1 cellular context compared by ENCODE assay signal in the genomic region with DNA sequence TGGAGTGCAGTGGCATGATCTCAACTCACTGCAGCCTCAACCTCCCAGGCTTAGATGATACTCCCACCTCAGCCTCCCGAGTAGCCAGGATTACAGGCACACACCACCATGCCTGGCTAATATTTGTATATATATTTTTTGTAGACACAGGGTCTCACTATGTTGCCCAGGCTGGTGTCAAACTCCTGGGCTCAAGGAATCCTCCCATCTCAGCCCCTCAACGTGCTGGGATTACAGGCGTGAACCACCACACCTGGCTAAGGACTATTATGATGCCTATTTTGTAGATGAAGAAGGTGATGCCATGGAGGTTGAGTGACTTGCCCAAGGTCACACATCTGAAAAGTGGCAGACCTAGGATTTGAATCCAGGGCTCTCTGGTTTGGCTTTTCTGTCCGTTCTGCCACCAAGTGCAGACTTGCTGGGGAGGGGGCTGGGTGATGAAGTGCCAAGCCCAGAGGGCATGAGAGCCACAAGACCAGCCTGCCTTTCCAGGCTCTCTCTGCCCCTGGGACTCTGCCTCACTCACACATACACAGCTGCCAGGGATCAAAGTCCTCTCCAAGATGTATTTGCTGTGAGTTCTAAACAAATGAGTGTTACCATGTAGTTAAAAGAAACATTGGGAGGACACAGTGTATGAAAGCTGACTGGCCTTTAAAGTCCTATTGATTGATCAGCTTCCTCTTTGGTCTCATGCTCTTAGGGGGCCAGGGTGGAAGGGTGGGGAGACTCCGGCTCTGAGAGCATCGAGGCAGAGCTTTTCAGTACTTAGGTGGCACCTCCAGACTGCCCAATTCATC.
TF ChIP-seq lines count a peak whose summit lies in the region.

No MANE protein-coding gene starts in this region.

TF ChIP-seq in HepG2, 621 proteins besides CTCF, POLR2A, EP300 and RAD21 (continued from another document and continues in another):
- TF ChIP-seq ZGPAT (CRISPR knock-in tag; IDR thresholded peaks at IDR 0.05) = peak; percentile 34; the same call in 1 of the 2 replicates
- TF ChIP-seq HOMEZ (CRISPR knock-in tag; IDR thresholded peaks at IDR 0.05; ENCODE audit: low read depth) = peak; percentile 47; the same call in 1 of the 2 replicates
- TF ChIP-seq MTERF4 (CRISPR knock-in tag; IDR thresholded peaks at IDR 0.05) = 0 out of 2 replicates have a peak, but pooled peaks have one; percentile 33
- 0 out of 2 replicates have a peak, but pooled peaks have one; percentile 31 for TF ChIP-seq ELF3 (CRISPR knock-in tag; IDR thresholded peaks at IDR 0.05)
- peak; percentile 68; the same call in 1 of the 2 replicates for TF ChIP-seq TFE3 (CRISPR knock-in tag; IDR thresholded peaks at IDR 0.05)
- TF ChIP-seq, protein P1, sequence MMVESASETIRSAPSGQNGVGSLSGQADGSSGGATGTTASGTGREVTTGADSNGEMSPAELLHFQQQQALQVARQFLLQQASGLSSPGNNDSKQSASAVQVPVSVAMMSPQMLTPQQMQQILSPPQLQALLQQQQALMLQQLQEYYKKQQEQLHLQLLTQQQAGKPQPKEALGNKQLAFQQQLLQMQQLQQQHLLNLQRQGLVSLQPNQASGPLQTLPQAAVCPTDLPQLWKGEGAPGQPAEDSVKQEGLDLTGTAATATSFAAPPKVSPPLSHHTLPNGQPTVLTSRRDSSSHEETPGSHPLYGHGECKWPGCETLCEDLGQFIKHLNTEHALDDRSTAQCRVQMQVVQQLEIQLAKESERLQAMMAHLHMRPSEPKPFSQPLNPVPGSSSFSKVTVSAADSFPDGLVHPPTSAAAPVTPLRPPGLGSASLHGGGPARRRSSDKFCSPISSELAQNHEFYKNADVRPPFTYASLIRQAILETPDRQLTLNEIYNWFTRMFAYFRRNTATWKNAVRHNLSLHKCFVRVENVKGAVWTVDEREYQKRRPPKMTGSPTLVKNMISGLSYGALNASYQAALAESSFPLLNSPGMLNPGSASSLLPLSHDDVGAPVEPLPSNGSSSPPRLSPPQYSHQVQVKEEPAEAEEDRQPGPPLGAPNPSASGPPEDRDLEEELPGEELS (CRISPR knock-in tag; IDR thresholded peaks at IDR 0.05) = no peak
- no peak for TF ChIP-seq SP4 (CRISPR knock-in tag; IDR thresholded peaks at IDR 0.05)
- no peak for TF ChIP-seq FOXP1 (IDR thresholded peaks at IDR 0.05)
- TF ChIP-seq FOXP1 (CRISPR knock-in tag; IDR thresholded peaks at IDR 0.05) = peak; percentile 79
- no peak for TF ChIP-seq ZNF75D (CRISPR knock-in tag; IDR thresholded peaks at IDR 0.05; ENCODE audit: borderline replicate concordance)
- no peak for TF ChIP-seq SOX13 (IDR thresholded peaks at IDR 0.05)
- peak in 1 of 2 experiments; percentile 62; a peak in 2 of 4 replicates for TF ChIP-seq SOX13 (CRISPR knock-in tag; conservative IDR thresholded peaks at IDR 0.05 in 1 of 2, IDR thresholded peaks at IDR 0.05 in 1 of 2)
- peak; percentile 76 for TF ChIP-seq ARID5B (CRISPR knock-in tag; IDR thresholded peaks at IDR 0.05)
- no peak for TF ChIP-seq KDM5A (IDR thresholded peaks at IDR 0.05; ENCODE audit: borderline replicate concordance, low read length)
- peak; percentile 84 for TF ChIP-seq HNF4A (CRISPR knock-in tag; IDR thresholded peaks at IDR 0.05)
- TF ChIP-seq KDM5B (CRISPR knock-in tag; IDR thresholded peaks at IDR 0.05; ENCODE audit: borderline replicate concordance) = no peak
- peak; percentile 32; the same call in 1 of the 2 replicates for TF ChIP-seq CBX5 (CRISPR knock-in tag; IDR thresholded peaks at IDR 0.05; ENCODE audit: borderline replicate concordance)
- TF ChIP-seq BCL6 (CRISPR knock-in tag; IDR thresholded peaks at IDR 0.05) = peak; percentile 50; the same call in 1 of the 2 replicates
- no peak for TF ChIP-seq SALL2 (CRISPR knock-in tag; IDR thresholded peaks at IDR 0.05)
- TF ChIP-seq ZNF598 (CRISPR knock-in tag; IDR thresholded peaks at IDR 0.05; ENCODE audit: borderline replicate concordance) = no peak
- peak; percentile 93 for TF ChIP-seq ZNF121 (CRISPR knock-in tag; IDR thresholded peaks at IDR 0.05)
- TF ChIP-seq ZNF710 (CRISPR knock-in tag; IDR thresholded peaks at IDR 0.05; ENCODE audit: borderline replicate concordance) = no peak
- no peak for TF ChIP-seq SOX6 (IDR thresholded peaks at IDR 0.05)
- peak; percentile 76 for TF ChIP-seq SOX6 (CRISPR knock-in tag; IDR thresholded peaks at IDR 0.05)
- TF ChIP-seq NCOA2 (CRISPR knock-in tag; IDR thresholded peaks at IDR 0.05) = peak; percentile 45; the same call in 1 of the 2 replicates
- TF ChIP-seq CREM (IDR thresholded peaks at IDR 0.05) = peak; percentile 49; the same call in 1 of the 2 replicates
- no peak for TF ChIP-seq CREM (CRISPR knock-in tag; IDR thresholded peaks at IDR 0.05)
- TF ChIP-seq, protein P2, sequence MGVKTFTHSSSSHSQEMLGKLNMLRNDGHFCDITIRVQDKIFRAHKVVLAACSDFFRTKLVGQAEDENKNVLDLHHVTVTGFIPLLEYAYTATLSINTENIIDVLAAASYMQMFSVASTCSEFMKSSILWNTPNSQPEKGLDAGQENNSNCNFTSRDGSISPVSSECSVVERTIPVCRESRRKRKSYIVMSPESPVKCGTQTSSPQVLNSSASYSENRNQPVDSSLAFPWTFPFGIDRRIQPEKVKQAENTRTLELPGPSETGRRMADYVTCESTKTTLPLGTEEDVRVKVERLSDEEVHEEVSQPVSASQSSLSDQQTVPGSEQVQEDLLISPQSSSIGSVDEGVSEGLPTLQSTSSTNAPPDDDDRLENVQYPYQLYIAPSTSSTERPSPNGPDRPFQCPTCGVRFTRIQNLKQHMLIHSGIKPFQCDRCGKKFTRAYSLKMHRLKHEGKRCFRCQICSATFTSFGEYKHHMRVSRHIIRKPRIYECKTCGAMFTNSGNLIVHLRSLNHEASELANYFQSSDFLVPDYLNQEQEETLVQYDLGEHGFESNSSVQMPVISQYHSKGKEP (CRISPR knock-in tag; IDR thresholded peaks at IDR 0.05) = no peak
- peak; percentile 48; the same call in 1 of the 2 replicates for TF ChIP-seq HMG20A (CRISPR knock-in tag; IDR thresholded peaks at IDR 0.05; ENCODE audit: borderline replicate concordance)
- TF ChIP-seq MEF2D (CRISPR knock-in tag; IDR thresholded peaks at IDR 0.05) = 0 out of 2 replicates have a peak, but pooled peaks have one; percentile 25
- TF ChIP-seq REPIN1 (CRISPR knock-in tag; IDR thresholded peaks at IDR 0.05; ENCODE audit: borderline replicate concordance, low read depth) = 0 out of 2 replicates have a peak, but pooled peaks have one; percentile 29
- peak; percentile 31; the same call in 1 of the 2 replicates for TF ChIP-seq IRF2 (CRISPR knock-in tag; IDR thresholded peaks at IDR 0.05)
- 0 out of 2 replicates have a peak, but pooled peaks have one; percentile 5 for TF ChIP-seq SMC3 (IDR thresholded peaks at IDR 0.05; ENCODE audit: low read length)
- TF ChIP-seq CREBL2 (CRISPR knock-in tag; IDR thresholded peaks at IDR 0.05; ENCODE audit: borderline replicate concordance) = no peak
- peak; percentile 54; the same call in 1 of the 2 replicates for TF ChIP-seq RXRB (CRISPR knock-in tag; IDR thresholded peaks at IDR 0.05; ENCODE audit: borderline replicate concordance)
- TF ChIP-seq TCF12 (IDR thresholded peaks at IDR 0.05) = no peak
- TF ChIP-seq TCF12 (CRISPR knock-in tag; IDR thresholded peaks at IDR 0.05) = 0 out of 2 replicates have a peak, but pooled peaks have one; percentile 32
- 0 out of 2 replicates have a peak, but pooled peaks have one; percentile 49 for TF ChIP-seq ZNF317 (CRISPR knock-in tag; IDR thresholded peaks at IDR 0.05)
